8 cellular contexts compared by ENCODE assay signal in the genomic region with DNA sequence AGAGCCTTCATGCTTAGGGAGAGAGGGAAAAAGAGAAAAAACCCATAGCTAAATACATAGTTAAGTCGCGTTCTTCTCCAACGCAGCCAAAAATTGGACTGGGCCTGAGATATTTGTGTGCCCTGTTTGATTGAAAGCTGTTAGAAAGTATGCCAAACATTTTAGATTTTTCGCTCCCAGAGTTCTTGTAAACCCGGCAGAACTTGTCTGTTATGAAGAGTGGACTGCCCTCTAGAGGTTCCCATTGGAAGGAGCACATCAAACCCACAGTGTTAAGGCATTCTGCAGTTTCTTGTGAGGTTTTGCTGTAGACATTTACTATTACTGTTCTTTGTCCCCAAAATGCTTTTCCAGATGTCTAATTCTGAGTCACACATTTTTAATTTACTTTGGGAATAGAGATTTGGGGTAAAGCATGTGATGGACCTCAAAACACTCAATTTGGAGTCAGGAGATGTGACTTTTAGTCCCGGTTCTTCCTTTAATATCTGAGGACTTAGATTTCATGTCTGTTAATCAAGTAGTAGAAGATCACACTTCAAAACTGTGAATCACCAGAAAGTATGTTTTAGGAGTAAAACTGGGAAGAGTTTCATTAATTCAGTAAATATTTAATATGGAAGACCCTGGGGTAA.
DNase-seq lines count a peak whose midpoint lies in the region; ATAC-seq and TF ChIP-seq lines count a peak whose summit lies in the region.

No MANE protein-coding gene starts in this region.

- peak; percentile 95 for TF ChIP-seq RAD21 in SK-N-SH (IDR thresholded peaks at IDR 0.05; ENCODE audit: low read length)

- H3K79me2 ChIP-seq in SK-N-SH (ENCODE audit: insufficient read depth) = no peaks in the 10 kb centered on the region

- peak overlapping the region; percentile 66 for H2AFZ ChIP-seq in SK-N-SH (ENCODE audit: low read depth)

- intact Hi-C loops in ascending aorta (cut with DNase I) (loop anchor here (1.0 to 10.0 kb wide), 6 partner anchors 112 to 689 kb away; a partner anchor contains a TSS), sigmoid colon (cut with DNase I) (loop anchor here (1.0 to 5.0 kb wide), 4 partner anchors 379 to 694 kb away; no protein-coding TSS in a partner anchor)

- 0 out of 2 replicates have a peak overlapping the region, but pooled peaks have one; percentile 3 for H3K9ac ChIP-seq in SK-N-SH

- peak overlapping the region; percentile 19 to 49; a peak in 3 of 4 replicates for H3K27ac ChIP-seq in SK-N-SH (ENCODE audit: low read depth in 2 of 2, low read length in 1 of 2)
- peak overlapping the region; percentile 80 to 81 for H3K27ac ChIP-seq in ascending aorta
- H3K27ac ChIP-seq in sigmoid colon = no peak overlapping the region

- no peak for TF ChIP-seq POLR2A in sigmoid colon (IDR thresholded peaks at IDR 0.05)

- WGBS in SK-N-SH (ENCODE audit: low lambda C conversion rate) = 35% methylated on average over 6 of the region's 6 CpGs
- WGBS in sigmoid colon, 2 donors = 21 to 30% methylated on average over 6 of the region's 6 CpGs

- H3K4me2 ChIP-seq in SK-N-SH = no peak overlapping the region

- H3K27me3 ChIP-seq in SK-N-SH (ENCODE audit: insufficient read depth) (no peaks in the 10 kb centered on the region), ascending aorta (no peaks in the 10 kb centered on the region), sigmoid colon (no peaks in the 10 kb centered on the region)

- TF ChIP-seq EP300 in SK-N-SH (IDR thresholded peaks at IDR 0.05; ENCODE audit: borderline replicate concordance in 1 of 2, low read depth in 1 of 2, low read length in 1 of 2) (no peak), sigmoid colon (IDR thresholded peaks at IDR 0.05) (no peak)

- H3K36me3 ChIP-seq in SK-N-SH (replicated peaks in 1 of 2; ENCODE audit: control insufficient read depth in 1 of 2, insufficient read depth in 2 of 2, low read length in 1 of 2) (no peaks in the 10 kb centered on the region), ascending aorta (no peaks in the 10 kb centered on the region), sigmoid colon (no peaks in the 10 kb centered on the region)

- no peak overlapping the region for H3K4me3 ChIP-seq in SK-N-SH (ENCODE audit: low read depth in 2 of 2, low read length in 1 of 2)
- no peak overlapping the region for H3K4me3 ChIP-seq in ascending aorta
- peak overlapping the region in 1 of 4 donors; percentile 20 for H3K4me3 ChIP-seq in sigmoid colon

- POLR2A ChIA-PET in SK-N-SH (lab: Yijun Ruan, JAX) = interaction anchor here (1.3 kb wide), 1 partner anchor 690 kb away, joined by 4 read pairs; a partner anchor contains a TSS

- no peaks in the 10 kb centered on the region for H3K9me3 ChIP-seq in SK-N-SH
- H3K9me3 ChIP-seq in ascending aorta = no peaks in the 10 kb centered on the region
- H3K9me3 ChIP-seq in sigmoid colon = no peaks in the 10 kb centered on the region

- ATAC-seq in GM21825 (IDR thresholded peaks at IDR 0.05; ENCODE audit: unreplicated experiment) = peak; percentile 57

- no peaks in the 10 kb centered on the region for H3K9me2 ChIP-seq in SK-N-SH

- CTCF ChIA-PET in SK-N-SH (lab: Yijun Ruan, JAX) = interaction anchor here (0.6 to 7.7 kb wide), 54 partner anchors 9 to 825 kb away, joined by 3 to 157 read pairs (median 4); a partner anchor contains a TSS

- TF ChIP-seq CTCF in SK-N-SH (IDR thresholded peaks at IDR 0.05) = peak; percentile 94
- peak; percentile 84 to 86 (median 84) for TF ChIP-seq CTCF in ascending aorta (IDR thresholded peaks at IDR 0.05)
- peak; percentile 45 to 83 (median 80) for TF ChIP-seq CTCF in sigmoid colon (IDR thresholded peaks at IDR 0.05)

- no peaks in the 10 kb centered on the region for H4K20me1 ChIP-seq in SK-N-SH (ENCODE audit: insufficient read depth)

- DNase-seq in ELF-1 (ENCODE audit: low read depth, low spot score) = peak; percentile 66
- peak; percentile 84 for DNase-seq in LoVo (ENCODE audit: low spot score)
- DNase-seq in SK-N-SH = peak; percentile 36
- peak in 1 of 2 donors; percentile 91 for DNase-seq in ascending aorta (ENCODE audit: low spot score in 2 of 2)
- peak; percentile 49 to 90 for DNase-seq in hippocampal formation (lab: John Stamatoyannopoulos, UW)
- peak; percentile 81 for DNase-seq in sigmoid colon
- DNase-seq in 8988T = no peak

- H3F3A ChIP-seq in SK-N-SH (replicated peaks; ENCODE audit: insufficient read depth) = no peaks in the 10 kb centered on the region

- peaks cover 0 to 18% of the 10 kb centered on the region in 2 experiments; a peak in 2 of 4 replicates for H3K4me1 ChIP-seq in SK-N-SH (ENCODE audit: control insufficient read depth in 1 of 2, insufficient read depth in 2 of 2, low read depth in 1 of 2, low read length in 1 of 2)
- peaks cover 11 to 67% of the 10 kb centered on the region in 2 donors for H3K4me1 ChIP-seq in ascending aorta
- peaks cover 0 to 13% (median 4%) of the 10 kb centered on the region in 4 donors for H3K4me1 ChIP-seq in sigmoid colon

TF ChIP-seq in SK-N-SH, 30 proteins besides CTCF, POLR2A, EP300 and RAD21:
- TF ChIP-seq, protein P1, sequence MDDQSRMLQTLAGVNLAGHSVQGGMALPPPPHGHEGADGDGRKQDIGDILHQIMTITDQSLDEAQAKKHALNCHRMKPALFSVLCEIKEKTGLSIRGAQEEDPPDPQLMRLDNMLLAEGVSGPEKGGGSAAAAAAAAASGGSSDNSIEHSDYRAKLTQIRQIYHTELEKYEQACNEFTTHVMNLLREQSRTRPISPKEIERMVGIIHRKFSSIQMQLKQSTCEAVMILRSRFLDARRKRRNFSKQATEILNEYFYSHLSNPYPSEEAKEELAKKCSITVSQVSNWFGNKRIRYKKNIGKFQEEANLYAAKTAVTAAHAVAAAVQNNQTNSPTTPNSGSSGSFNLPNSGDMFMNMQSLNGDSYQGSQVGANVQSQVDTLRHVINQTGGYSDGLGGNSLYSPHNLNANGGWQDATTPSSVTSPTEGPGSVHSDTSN (IDR thresholded peaks at IDR 0.05) = peak; percentile 71
- TF ChIP-seq TCF12 (IDR thresholded peaks at IDR 0.05) = 0 out of 2 replicates have a peak, but pooled peaks have one; percentile 37
- TF ChIP-seq GATA2 (CRISPR knock-in tag; IDR thresholded peaks at IDR 0.05) = no peak
- TF ChIP-seq NFIC (IDR thresholded peaks at IDR 0.05; ENCODE audit: borderline replicate concordance) = peak; percentile 39; the same call in 1 of the 2 replicates
- peak; percentile 89 for TF ChIP-seq SMC3 (IDR thresholded peaks at IDR 0.05; ENCODE audit: low read depth, low read length)
- TF ChIP-seq ELF1 (IDR thresholded peaks at IDR 0.05) = no peak

Comparison
In these comparisons a context has a peak if more than half of its experiments do, and no peak if none do; other contexts are left out.
1. H3K27ac ChIP-seq: peak in SK-N-SH (2 of 2) and ascending aorta (2 of 2); none in sigmoid colon (0 of 4).
2. Peak in every context shown above with its lines, with median percentiles within 50 percentile points of each other: CTCF ChIP-seq.